11 cellular contexts compared by ENCODE assay signal in the genomic region with DNA sequence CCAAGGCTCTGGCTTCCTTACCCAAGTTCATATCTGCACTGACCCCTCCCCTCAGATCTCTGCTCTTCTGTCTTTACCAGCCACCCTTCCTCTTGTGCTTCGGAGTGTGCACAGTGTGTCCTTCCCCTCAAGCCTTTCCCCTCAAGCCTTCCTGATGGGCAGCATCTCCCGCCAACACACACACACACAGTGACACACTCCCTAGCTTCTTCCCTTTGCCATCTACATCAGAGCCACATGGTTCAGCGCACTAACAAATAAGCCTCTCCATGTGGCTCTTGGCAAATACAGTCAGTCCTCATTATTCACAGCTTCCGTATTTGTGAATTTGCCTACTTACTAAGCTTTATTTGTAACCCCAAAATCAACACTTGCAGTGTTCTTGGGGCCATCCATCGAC. TPM values are rescaled to one million over a fixed set of nuclear protein-coding genes. Genes with fewer than 3 reads are reported as not detected.
DNase-seq lines count a peak whose midpoint lies in the region; ATAC-seq and TF ChIP-seq lines count a peak whose summit lies in the region.
"Had no signal": no experiment of that assay in that cellular context is flagged by ENCODE, and none has a peak within 500 bp of the region (broad histone marks: within the 10 kb centered on the region; RNA-seq: fewer than 3 reads in every experiment).

No MANE protein-coding gene starts in this region.

- ATAC-seq in HG02588 (IDR thresholded peaks at IDR 0.05; ENCODE audit: unreplicated experiment): no peak
- ATAC-seq in HG02870 (IDR thresholded peaks at IDR 0.05; ENCODE audit: unreplicated experiment): no peak
- ATAC-seq: activated CD8-positive, alpha-beta T cell treated with anti-CD3 and anti-CD28 coated beads for 36 hours; Panc1 had no signal

- H3K9me3 ChIP-seq in adrenal gland (replicated peaks in 1 of 3): no peaks in the 10 kb centered on the region
- no peaks in the 10 kb centered on the region for H3K9me3 ChIP-seq in subcutaneous abdominal adipose tissue (ENCODE audit: control insufficient read depth in 5 of 5, low read length in 5 of 5)

- H3K9ac ChIP-seq in subcutaneous abdominal adipose tissue (ENCODE audit: low read length in 5 of 5): peak overlapping the region in 1 of 5 donors; percentile 55

- no peak for TF ChIP-seq CTCF in adrenal gland (IDR thresholded peaks at IDR 0.05)

- intact Hi-C loops in adrenal gland (cut with DNase I): no loop called here

- H3K4me3 ChIP-seq in adrenal gland (no peak overlapping the region), subcutaneous abdominal adipose tissue (ENCODE audit: low read depth in 1 of 5, low read length in 5 of 5) (peak overlapping the region in 1 of 5 donors; percentile 13)
- H3K4me3 ChIP-seq: cardiac muscle cell had no signal

- H3K4me1 ChIP-seq in adrenal gland (replicated peaks in 1 of 2): peaks cover 61 to 95% of the 10 kb centered on the region in 2 donors
- peaks cover 28 to 82% (median 64%) of the 10 kb centered on the region in 5 donors for H3K4me1 ChIP-seq in subcutaneous abdominal adipose tissue (ENCODE audit: control insufficient read depth in 5 of 5, insufficient read depth in 5 of 5, low read length in 5 of 5)

- DNase-seq in MV-4-11 (lab: John Stamatoyannopoulos, UW) (peak; percentile 75), adrenal gland (peak in 2 of 7 donors; percentile 53 to 70), NCI-H146 (lab: John Stamatoyannopoulos, UW) (no peak), NCI-H187 treated with DMSO at 0.1 percent for 48 hours (lab: John Stamatoyannopoulos, UW) (no peak)
- DNase-seq: activated CD8-positive, alpha-beta T cell treated with anti-CD3 and anti-CD28 coated beads for 36 hours had no signal

- TF ChIP-seq POLR2A in adrenal gland (IDR thresholded peaks at IDR 0.05): no peak

- 72 to 80% (median 77%) methylated on average over 5 of the region's 5 CpGs for WGBS in adrenal gland, 4 donors

- H3K36me3 ChIP-seq in adrenal gland (replicated peaks in 1 of 2) (no peaks in the 10 kb centered on the region), subcutaneous abdominal adipose tissue (ENCODE audit: control insufficient read depth in 5 of 5, insufficient read depth in 5 of 5, low read length in 5 of 5) (peaks cover 0 to 11% (median 2%) of the 10 kb centered on the region in 5 donors)
- H3K36me3 ChIP-seq: cardiac muscle cell had no signal

- H3K27ac ChIP-seq in adrenal gland: peak overlapping the region; percentile 4 to 98 (median 92)
- peak overlapping the region; percentile 32 for H3K27ac ChIP-seq in layer of hippocampus (ENCODE audit: low read depth, low read length)
- H3K27ac ChIP-seq in subcutaneous abdominal adipose tissue (ENCODE audit: low read depth, low read length): peak overlapping the region; percentile 85
- H3K27ac ChIP-seq: cardiac muscle cell had no signal

- no peaks in the 10 kb centered on the region for H3K27me3 ChIP-seq in adrenal gland
- H3K27me3 ChIP-seq in layer of hippocampus (ENCODE audit: control insufficient read depth, insufficient read depth, low read length): no peaks in the 10 kb centered on the region
- no peaks in the 10 kb centered on the region for H3K27me3 ChIP-seq in subcutaneous abdominal adipose tissue (ENCODE audit: control insufficient read depth in 5 of 5, insufficient read depth in 4 of 5, low read length in 5 of 5)
- H3K27me3 ChIP-seq: cardiac muscle cell had no signal

RNA-seq across cellular contexts. Expression of gene SH3BP5, which starts 37.5 kb away (rescaled TPM):
- 100 to 1,000 TPM; 134 to 830 (median 180) TPM for total RNA-seq in adrenal gland
- 1,000 to 10,000 TPM in 1 of 3 donors, 100 to 1,000 TPM in 2; 119 to 1,158 (median 135) TPM for polyA plus RNA-seq in adrenal gland

Comparison
In these comparisons a context has a peak if more than half of its experiments do, and no peak if none do; other contexts are left out.
1. H3K27ac ChIP-seq: peak in every context shown above with its lines; median percentile 92 in adrenal gland; 85 in subcutaneous abdominal adipose tissue; 32 in layer of hippocampus.